In the genomic region with DNA sequence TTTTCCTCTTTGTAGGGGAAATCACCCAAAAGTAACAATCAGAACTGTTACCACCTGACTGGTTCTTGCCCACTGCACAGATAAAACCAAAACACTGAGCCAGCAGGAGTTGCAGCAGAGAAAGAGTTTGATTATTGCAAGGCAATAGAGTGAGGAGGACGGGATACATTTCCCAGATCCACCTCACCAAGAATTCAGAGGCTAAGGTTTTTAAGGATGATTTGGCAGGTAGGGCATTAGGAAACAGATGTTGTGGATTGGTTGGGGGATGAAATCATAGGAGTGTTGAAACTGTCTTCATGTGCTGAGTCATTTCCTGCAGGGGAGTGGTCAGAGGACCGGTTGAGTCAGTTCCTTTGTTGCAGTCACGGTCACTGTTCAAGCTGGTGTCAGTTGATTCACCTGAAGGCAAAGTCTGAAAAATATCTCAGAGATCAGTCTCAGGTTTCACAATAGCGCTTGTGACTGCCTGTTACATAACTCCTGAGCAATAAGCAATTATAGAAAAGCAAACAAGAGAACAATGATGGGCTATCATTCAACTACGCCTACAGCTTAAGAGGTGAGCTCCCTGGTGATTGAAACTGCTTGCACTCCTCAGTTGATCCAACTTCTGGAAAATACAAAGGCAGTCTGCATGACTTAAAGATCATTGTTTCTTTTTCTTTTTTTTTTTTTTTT, we compare ENCODE assay signal across 8 cellular contexts. TPM values are rescaled to one million over a fixed set of nuclear protein-coding genes. Genes with fewer than 3 reads are reported as not detected.
DNase-seq lines count a peak whose midpoint lies in the region; FAIRE-seq and TF ChIP-seq lines count a peak whose summit lies in the region.

No MANE protein-coding gene starts in this region.

- in situ Hi-C loops in GM23248 (cut with MboI), result no loop called here

- H3K4me1 ChIP-seq in GM23248 (ENCODE audit: insufficient read depth) (peaks cover 27% of the 10 kb centered on the region), iPS-15b (ENCODE audit: control insufficient read depth, insufficient read depth, low read length) (peaks cover 19% of the 10 kb centered on the region)

- peak overlapping the region; percentile 83 for H3K27ac Mint-ChIP-seq in activated naive CD4-positive, alpha-beta T cell treated with anti-CD3 and anti-CD28 coated beads, Interleukin-2, amount 50 U/mL, for 24 hours
- no peak overlapping the region for H3K27ac Mint-ChIP-seq in chondrocyte (ENCODE audit: unreplicated experiment)

- H3K79me2 ChIP-seq in GM23248 (ENCODE audit: insufficient read depth), result no peaks in the 10 kb centered on the region

- no peaks in the 10 kb centered on the region for H4K20me1 ChIP-seq in GM23248 (ENCODE audit: insufficient read depth)

- peaks cover 23% of the 10 kb centered on the region for H3F3A ChIP-seq in GM23248 (ENCODE audit: insufficient read depth)

- H3K9me3 ChIP-seq in GM23248 (ENCODE audit: low read depth) (no peaks in the 10 kb centered on the region), iPS-15b (ENCODE audit: control insufficient read depth, insufficient read depth, low read length) (no peaks in the 10 kb centered on the region)

- peak overlapping the region; percentile 24 for H3K4me3 Mint-ChIP-seq in activated naive CD4-positive, alpha-beta T cell treated with anti-CD3 and anti-CD28 coated beads, Interleukin-2, amount 50 U/mL, for 24 hours
- no peak overlapping the region for H3K4me3 Mint-ChIP-seq in chondrocyte (ENCODE audit: unreplicated experiment)

- H3K9ac ChIP-seq in GM23248 (no peak overlapping the region), iPS-15b (ENCODE audit: low read depth, low read length) (no peak overlapping the region)

- peak; percentile 88 for FAIRE-seq in RCC 7860 (lab: Jason Lieb, UNC)

- H3K27ac ChIP-seq in GM23248, result peak overlapping the region; percentile 75

- H3K9me3 Mint-ChIP-seq in activated naive CD4-positive, alpha-beta T cell treated with anti-CD3 and anti-CD28 coated beads, Interleukin-2, amount 50 U/mL, for 24 hours, result no peaks in the 10 kb centered on the region
- peaks cover 6% of the 10 kb centered on the region for H3K9me3 Mint-ChIP-seq in chondrocyte (ENCODE audit: low read depth)

- H3K4me3 ChIP-seq in GM23248 (0 out of 2 replicates have a peak overlapping the region, but pooled peaks have one; percentile 14), iPS-15b (ENCODE audit: low read depth, low read length) (peak overlapping the region; percentile 15)
- no peak overlapping the region for H3K4me3 ChIP-seq in Jurkat, Clone E6-1 (ENCODE audit: low read length)

- peaks cover 68% of the 10 kb centered on the region for H3K4me1 Mint-ChIP-seq in activated naive CD4-positive, alpha-beta T cell treated with anti-CD3 and anti-CD28 coated beads, Interleukin-2, amount 50 U/mL, for 24 hours
- H3K4me1 Mint-ChIP-seq in chondrocyte (ENCODE audit: low read depth), result peaks cover 24% of the 10 kb centered on the region

- H3K36me3 Mint-ChIP-seq in activated naive CD4-positive, alpha-beta T cell treated with anti-CD3 and anti-CD28 coated beads, Interleukin-2, amount 50 U/mL, for 24 hours, result peaks cover 2% of the 10 kb centered on the region
- H3K36me3 Mint-ChIP-seq in chondrocyte (ENCODE audit: low read depth), result no peaks in the 10 kb centered on the region

- TF ChIP-seq CTCF in chondrocyte (IDR thresholded peaks at IDR 0.05), result no peak

- H3K27me3 Mint-ChIP-seq in activated naive CD4-positive, alpha-beta T cell treated with anti-CD3 and anti-CD28 coated beads, Interleukin-2, amount 50 U/mL, for 24 hours, result no peaks in the 10 kb centered on the region
- H3K27me3 Mint-ChIP-seq in chondrocyte (ENCODE audit: low read depth), result no peaks in the 10 kb centered on the region

- peak overlapping the region; percentile 22 for H3K4me2 ChIP-seq in GM23248 (ENCODE audit: unreplicated experiment)

- WGBS in GM23248 (ENCODE audit: low coverage in 1 of 2, low lambda C conversion rate in 2 of 2, missing lambda C conversion rate in 2 of 2), 2 experiments, result 9 to 17% methylated on average over 5 of the region's 5 CpGs

- H3K36me3 ChIP-seq in GM23248 (ENCODE audit: low read depth), result no peaks in the 10 kb centered on the region
- H3K36me3 ChIP-seq in iPS-15b (ENCODE audit: control insufficient read depth, insufficient read depth, low read length), result no peaks in the 10 kb centered on the region

- no peaks in the 10 kb centered on the region for H3K9me2 ChIP-seq in GM23248 (ENCODE audit: insufficient read depth)

- DNase-seq in GF-D8 (lab: John Stamatoyannopoulos, UW) (peak; percentile 93), GM23248 (peak; percentile 96), RCC 7860 (ENCODE audit: low spot score) (peak; percentile 97), chondrocyte (ENCODE audit: low spot score) (no peak)
- DNase-seq in Jurkat, Clone E6-1 (ENCODE audit: low read depth, low spot score), result peak; percentile 50
- DNase-seq in stimulated activated CD4-positive, alpha-beta T cell treated with anti-CD3 and anti-CD28 coated beads, Interleukin-2, amount 100 ng/mL, for 48 hours, result peak; percentile 29 to 55

- H2AFZ ChIP-seq in GM23248, result no peak overlapping the region

- H3K27me3 ChIP-seq in GM23248 (replicated peaks; ENCODE audit: insufficient read depth) (no peaks in the 10 kb centered on the region), iPS-15b (ENCODE audit: control insufficient read depth, insufficient read depth, low read length) (no peaks in the 10 kb centered on the region)

RNA-seq across cellular contexts. Expression of gene AMN1, which starts 20.3 kb away (rescaled TPM):
- total RNA-seq in GM23248 (2014; rRNA removed; shearing (Covaris generic)), result 5.7 and 12.9 TPM in 2 replicates
- polyA plus RNA-seq in GM23248 (2016; fragmentation: Nextera tagmentation; extraction: Ambion mirVana), result 5.0 and 5.2 TPM in 2 replicates
- not detected for polyA plus RNA-seq in Jurkat, Clone E6-1 (2012; ENCODE audit: insufficient read depth, insufficient read length)
- total RNA-seq in chondrocyte, result 6.6 to 6.9 TPM (median 6.6 TPM) in 3 replicates
